8 cellular contexts compared by ENCODE assay signal in the genomic region with DNA sequence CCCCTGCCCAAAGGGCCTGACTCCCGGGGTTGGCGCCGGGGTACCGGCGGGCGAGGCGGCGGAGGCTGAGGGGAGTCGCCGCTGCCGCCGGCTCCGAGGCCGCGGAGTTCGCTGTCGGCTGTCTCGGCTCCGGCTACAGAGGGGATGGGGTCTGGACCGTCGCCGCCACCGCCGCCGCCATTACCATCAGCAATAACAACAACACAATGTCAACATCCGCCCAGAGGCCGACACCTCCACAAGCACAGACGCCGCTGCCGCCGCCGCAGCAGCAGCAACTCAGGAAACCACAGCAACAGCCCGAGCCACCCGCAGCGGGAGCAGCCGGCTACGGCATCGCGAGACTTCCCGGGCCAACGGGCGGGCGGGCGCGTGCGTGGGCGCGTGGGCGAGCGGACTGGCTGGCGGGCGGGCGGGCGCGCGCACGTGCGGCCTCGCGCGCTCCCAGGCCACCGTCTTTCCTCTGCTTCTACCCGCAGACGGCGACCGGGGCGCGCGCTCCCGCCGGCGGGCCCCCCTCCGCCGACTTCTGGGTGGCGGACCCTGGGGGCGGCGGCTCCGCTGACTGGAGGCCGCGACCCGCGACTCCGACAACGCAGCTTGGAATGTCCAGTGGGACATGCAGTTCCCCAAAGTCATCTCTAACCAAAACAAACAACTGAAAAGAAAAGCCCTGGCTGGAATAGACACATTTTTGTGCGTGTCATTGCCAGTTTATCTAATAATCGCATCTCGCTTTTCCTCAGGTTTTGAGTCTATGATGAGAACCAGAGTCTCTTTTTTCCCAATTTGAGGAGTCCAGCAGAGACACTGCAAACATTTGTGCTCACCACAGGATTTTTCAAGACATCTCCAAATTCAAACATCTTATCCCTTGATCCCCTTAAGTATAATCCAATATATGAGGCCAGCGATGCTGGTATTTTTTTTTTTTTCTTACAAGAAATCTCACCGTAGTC. TPM values are rescaled to one million over a fixed set of nuclear protein-coding genes. Genes with fewer than 3 reads are reported as not detected.
A peak's percentile ranks its signal among the peaks of the same experiment; 100 is the strongest.
DNase-seq lines count a peak whose midpoint lies in the region; ATAC-seq, FAIRE-seq and TF ChIP-seq lines count a peak whose summit lies in the region.

CHIC2 (minus strand) TSS at position 289 of the 959 bp plus-strand sequence. CDS start 305 bp downstream, outside the sequence.

- H3K36me3 ChIP-seq in pancreas = no peaks in the 10 kb centered on the region
- H3K36me3 ChIP-seq in thyroid gland = no peaks in the 10 kb centered on the region

- H3K9me3 ChIP-seq in pancreas = no peaks in the 10 kb centered on the region
- no peaks in the 10 kb centered on the region for H3K9me3 ChIP-seq in thyroid gland

- TF ChIP-seq POLR2A in GM12892 (IDR thresholded peaks at IDR 0.05; ENCODE audit: low read depth, low read length) (peak; percentile 81), thyroid gland (IDR thresholded peaks at IDR 0.05) (peak; percentile 85 to 97)

- H3K36me3 Mint-ChIP-seq in activated naive CD8-positive, alpha-beta T cell treated with anti-CD3 and anti-CD28 coated beads, Interleukin-2, amount 50 U/mL, for 24 hours (ENCODE audit: low read depth) = peaks cover 3% of the 10 kb centered on the region

- peak within 1 kb of the TSS; percentile 79 to 90 (median 85) for H3K4me3 ChIP-seq in pancreas
- peak within 1 kb of the TSS; percentile 82 to 99 (median 98) for H3K4me3 ChIP-seq in thyroid gland (replicated peaks in 1 of 3)

- H3K4me3 Mint-ChIP-seq in activated naive CD8-positive, alpha-beta T cell treated with anti-CD3 and anti-CD28 coated beads, Interleukin-2, amount 50 U/mL, for 24 hours = peak within 1 kb of the TSS; percentile 93

- TF ChIP-seq CTCF in pancreas (IDR thresholded peaks at IDR 0.05) = no peak
- no peak for TF ChIP-seq CTCF in thyroid gland (IDR thresholded peaks at IDR 0.05)

- H3K27me3 Mint-ChIP-seq in activated naive CD8-positive, alpha-beta T cell treated with anti-CD3 and anti-CD28 coated beads, Interleukin-2, amount 50 U/mL, for 24 hours = no peaks in the 10 kb centered on the region

- intact Hi-C loops in Right ventricle myocardium superior (cut with DNase I) = no loop called here
- intact Hi-C loops in pancreas (cut with DNase I) = no loop called here
- intact Hi-C loops in thyroid gland (cut with DNase I) = no loop called here

- peak within 1 kb of the TSS; percentile 74 to 95 (median 91) for H3K27ac ChIP-seq in pancreas
- H3K27ac ChIP-seq in thyroid gland = peak within 1 kb of the TSS; percentile 84 to 96 (median 93)

- H3K9me3 Mint-ChIP-seq in activated naive CD8-positive, alpha-beta T cell treated with anti-CD3 and anti-CD28 coated beads, Interleukin-2, amount 50 U/mL, for 24 hours = no peaks in the 10 kb centered on the region

- 0% methylated on average over 60 to 89 of the region's 89 CpGs for WGBS in pancreas, 2 donors
- WGBS in thyroid gland, 2 donors = 2 to 6% methylated on average over 5 to 10 of the region's 89 CpGs

- peaks cover 42% of the 10 kb centered on the region for H3K4me1 Mint-ChIP-seq in activated naive CD8-positive, alpha-beta T cell treated with anti-CD3 and anti-CD28 coated beads, Interleukin-2, amount 50 U/mL, for 24 hours

- peak; percentile 99 for FAIRE-seq in GM12892 (lab: Jason Lieb, UNC)
- FAIRE-seq in pancreas (lab: Jason Lieb, UNC) = no peak

- peak; percentile 97 for ATAC-seq in HG02840 (IDR thresholded peaks at IDR 0.05; ENCODE audit: low FRiP score, unreplicated experiment)
- ATAC-seq in activated naive CD8-positive, alpha-beta T cell treated with anti-CD3 and anti-CD28 coated beads, Interleukin-2, amount 50 U/mL, for 24 hours = peak; percentile 93
- ATAC-seq in Right ventricle myocardium superior (ENCODE audit: poor library complexity) = peak; percentile 96
- peak; percentile 92 to 97 (median 96) for ATAC-seq in pancreas

- H3K4me1 ChIP-seq in pancreas = peaks cover 20 to 36% (median 24%) of the 10 kb centered on the region in 3 donors
- peaks cover 31 to 33% of the 10 kb centered on the region in 2 donors for H3K4me1 ChIP-seq in thyroid gland

- H3K27ac Mint-ChIP-seq in activated naive CD8-positive, alpha-beta T cell treated with anti-CD3 and anti-CD28 coated beads, Interleukin-2, amount 50 U/mL, for 24 hours = peak within 1 kb of the TSS; percentile 91

- DNase-seq in GM12892 (ENCODE audit: insufficient read length) = peak; percentile 76
- DNase-seq in NCI-H1436 treated with DMSO at 0.1 percent for 48 hours (lab: John Stamatoyannopoulos, UW) = peak; percentile 35
- peak; percentile 96 for DNase-seq in T follicular helper cell (ENCODE audit: low read depth)
- peak; percentile 96 for DNase-seq in activated naive CD8-positive, alpha-beta T cell treated with anti-CD3 and anti-CD28 coated beads, Interleukin-2, amount 50 U/mL, for 24 hours
- DNase-seq in Right ventricle myocardium superior = peak; percentile 98
- peak; percentile 93 to 98 (median 95) for DNase-seq in pancreas
- peak; percentile 96 for DNase-seq in thyroid gland

- H3K27me3 ChIP-seq in pancreas (no peaks in the 10 kb centered on the region), thyroid gland (no peaks in the 10 kb centered on the region)

RNA-seq across cellular contexts. Expression of gene CHIC2, which starts in this region (rescaled TPM):
- 9.0 TPM for polyA plus RNA-seq in GM12892 (2012; ENCODE audit: missing spikeins)
- total RNA-seq in Right ventricle myocardium superior (8.6 TPM), pancreas (10 to 100 TPM in 1 of 6 donors, 1 to 10 TPM in 5; 3.9 to 11.5 (median 7.0) TPM), thyroid gland (10 to 100 TPM; 31.3 to 42.7 (median 33.0) TPM)
- 1 to 10 TPM; 6.9 to 7.5 TPM for polyA plus RNA-seq in pancreas

Comparison
In these comparisons a context has a peak if more than half of its experiments do, and no peak if none do; other contexts are left out.
1. Peak in every context shown above with its lines: DNase-seq, ATAC-seq, H3K4me3 ChIP-seq and H3K27ac ChIP-seq.
2. DNase-seq: peak in every context shown above with its lines; median percentile 98 in Right ventricle myocardium superior; 96 in T follicular helper cell; 96 in activated naive CD8-positive, alpha-beta T cell treated with anti-CD3 and anti-CD28 coated beads, Interleukin-2, amount 50 U/mL, for 24 hours; 96 in thyroid gland; 95 in pancreas; 76 in GM12892; 35 in NCI-H1436 treated with DMSO at 0.1 percent for 48 hours.